In genomic region chr18:5251117-5251516, GRCh38 we compare ENCODE assay signal across 36 cellular contexts. TPM values are rescaled to one million over a fixed set of nuclear protein-coding genes. Genes with fewer than 3 reads are reported as not detected.
"Had no signal": no experiment of that assay in that cellular context is flagged by ENCODE, and none has a peak within 500 bp of the region (broad histone marks: within the 10 kb centered on the region; RNA-seq: fewer than 3 reads in every experiment).

No MANE protein-coding gene starts in this region.

- H3K4me3 ChIP-seq: pancreas, prostate gland, skin epidermis, smooth muscle cell, spleen, suprapubic skin, testis, tibial artery, transverse colon, upper lobe of right lung, uterus had no signal

- H3K36me3 ChIP-seq: neutrophil, pancreas, prostate gland, spleen, suprapubic skin, tibial artery, transverse colon, upper lobe of right lung, uterus had no signal

- H3K27ac ChIP-seq: neutrophil, pancreas, prostate gland, skin epidermis, spleen, suprapubic skin, testis, tibial artery, transverse colon, upper lobe of right lung, uterus had no signal

- H3K4me1 ChIP-seq: pancreas, prostate gland, spleen, suprapubic skin, testis, tibial artery, transverse colon, upper lobe of right lung, uterus had no signal

- FAIRE-seq: pancreas had no signal

- H3K27me3 ChIP-seq: pancreas, spleen, suprapubic skin, testis, tibial artery, transverse colon, upper lobe of right lung, uterus had no signal

- H3K9me3 ChIP-seq: neutrophil, pancreas, prostate gland, spleen, suprapubic skin, testis, tibial artery, transverse colon, upper lobe of right lung, uterus had no signal

- H3K4me2 ChIP-seq: smooth muscle cell had no signal

- DNase-seq: naive thymus-derived CD8-positive, alpha-beta T cell; nephron progenitor cell; nucleus accumbens; pancreas; right cardiac atrium; spleen; stimulated activated CD4-positive, alpha-beta T cell treated with anti-CD3 and anti-CD28 coated beads, Interleukin-12 subunit alpha, Interleukin-12 subunit beta, amount 100 ng/mL, for 4 hours; stimulated activated CD4-positive, alpha-beta T cell treated with anti-CD3 and anti-CD28 coated beads, Interleukin-1b, Interleukin-23, amount 100 ng/mL, for 48 hours; stimulated activated CD4-positive, alpha-beta T cell treated with anti-CD3 and anti-CD28 coated beads, Interleukin-4, amount 100 ng/mL, for 1 hour; stimulated activated CD4-positive, alpha-beta T cell treated with anti-CD3 and anti-CD28 coated beads, Interleukin-4, amount 100 ng/mL, for 4 hours; stimulated activated CD8-positive, alpha-beta memory T cell treated with anti-CD3 and anti-CD28 coated beads, Interleukin-4, amount 100 ng/mL, for 48 hours; stimulated activated naive CD4-positive, alpha-beta T cell; stimulated activated naive CD8-positive, alpha-beta T cell treated with anti-CD3 and anti-CD28 coated beads, Interleukin-15, amount 100 ng/mL, for 72 hours; stimulated activated naive CD8-positive, alpha-beta T cell treated with anti-CD3 and anti-CD28 coated beads, Interleukin-15, Interleukin-2, amounts not matched to agents 100 U/mL and 50 U/mL, for 24 hours; substantia nigra; testis; tibial artery; transverse colon; upper lobe of right lung; uterus had no signal

- ATAC-seq: naive thymus-derived CD8-positive, alpha-beta T cell; natural killer cell treated with Interleukin-12 subunit alpha and Interleukin-12 subunit beta and Interleukin-15 and Interleukin-18, amount 100 ng/mL, for 72 hours; pancreas; right cardiac atrium; sciatic nerve; stimulated activated memory B cell treated with anti-CD40 and anti-IgM and Interleukin-4, amounts not matched to agents 10 μg/mL and 1 μg/mL and 100 μg/mL, for 72 hours; stimulated activated naive CD8-positive, alpha-beta T cell treated with anti-CD3 and anti-CD28 coated beads, Interleukin-15, amount 100 ng/mL, for 72 hours; stimulated activated naive CD8-positive, alpha-beta T cell treated with anti-CD3 and anti-CD28 coated beads, Interleukin-15, Interleukin-2, amounts not matched to agents 100 U/mL and 50 U/mL, for 24 hours; upper lobe of right lung had no signal

RNA-seq across cellular contexts. Expression of gene AKAIN1, which starts 54.1 kb away (rescaled TPM):
- total RNA-seq: naive thymus-derived CD8-positive, alpha-beta T cell; natural killer cell treated with Interleukin-12 subunit alpha and Interleukin-12 subunit beta and Interleukin-15 and Interleukin-18, amount 100 ng/mL, for 72 hours; neural crest cell; omental fat pad; osteocyte; posterior vena cava; prostate gland; pulmonary artery endothelial cell; renal cortical epithelial cell; right cardiac atrium; sciatic nerve; smooth muscle cell; spleen; suprapubic skin; testis; transverse colon; upper lobe of right lung; urinary bladder; uterus had no signal
- polyA plus RNA-seq: naive thymus-derived CD8-positive, alpha-beta T cell; right cardiac atrium; smooth muscle cell; spleen; thymus had no signal
